In genomic region chr17:59440757-59441458, GRCh38 we compare ENCODE assay signal across 8 cellular contexts.
DNase-seq lines count a peak whose midpoint lies in the region; ATAC-seq and TF ChIP-seq lines count a peak whose summit lies in the region.

No MANE protein-coding gene starts in this region.

- no peaks in the 10 kb centered on the region for H3K4me1 ChIP-seq in A673 (ENCODE audit: insufficient read depth, low read length, poor library complexity, severe bottlenecking)
- peaks cover 46% of the 10 kb centered on the region for H3K4me1 ChIP-seq in OCI-LY3 (ENCODE audit: low read length)
- peaks cover 0 to 6% of the 10 kb centered on the region in 2 donors for H3K4me1 ChIP-seq in muscle layer of duodenum (ENCODE audit: control insufficient read depth in 1 of 2, insufficient read depth in 2 of 2, low read length in 2 of 2)

- peak overlapping the region; percentile 25; the same call in 1 of the 2 replicates for H3K9ac ChIP-seq in OCI-LY3 (ENCODE audit: low read length)

- H3K27ac ChIP-seq in A673 (ENCODE audit: low read depth, low read length, poor library complexity, severe bottlenecking) (no peak overlapping the region), OCI-LY3 (ENCODE audit: low read length) (peak overlapping the region; percentile 42; the same call in 1 of the 2 replicates), muscle layer of duodenum (ENCODE audit: low read length) (peak overlapping the region; percentile 47)

- no peaks in the 10 kb centered on the region for H3K27me3 ChIP-seq in A673 (replicated peaks; ENCODE audit: insufficient read depth, low read depth, low read length, poor library complexity)
- peaks cover 3% of the 10 kb centered on the region; the same call in 1 of the 2 replicates for H3K27me3 ChIP-seq in OCI-LY3 (ENCODE audit: low read depth, low read length)
- H3K27me3 ChIP-seq in muscle layer of duodenum (ENCODE audit: low read depth, low read length) = no peaks in the 10 kb centered on the region

- no peaks in the 10 kb centered on the region for H4K20me1 ChIP-seq in OCI-LY3 (ENCODE audit: insufficient read depth, low read length)

- peak; percentile 71 for ATAC-seq in GM19043 (IDR thresholded peaks at IDR 0.05; ENCODE audit: low read depth, unreplicated experiment)

- H3K4me2 ChIP-seq in OCI-LY3 (ENCODE audit: low read length) = peak overlapping the region; percentile 63

- H2AFZ ChIP-seq in OCI-LY3 (ENCODE audit: low read depth, low read length) = peak overlapping the region; percentile 74

- H3K9me3 ChIP-seq in A673 (ENCODE audit: low read depth, low read length, poor library complexity, severe bottlenecking) = no peaks in the 10 kb centered on the region
- no peaks in the 10 kb centered on the region for H3K9me3 ChIP-seq in OCI-LY3 (ENCODE audit: insufficient read depth, low read length)
- H3K9me3 ChIP-seq in muscle layer of duodenum (ENCODE audit: control insufficient read depth in 1 of 2, low read length in 2 of 2) = no peaks in the 10 kb centered on the region

- peak; percentile 89 for DNase-seq in A673 (ENCODE audit: low spot score)
- peak; percentile 85 for DNase-seq in Jurkat, Clone E6-1 (ENCODE audit: low read depth, low spot score)
- peak; percentile 91 for DNase-seq in activated CD8-positive, alpha-beta memory T cell treated with anti-CD3 and anti-CD28 coated beads, Interleukin-2, amount 50 U/mL, for 48 hours
- peak; percentile 88 for DNase-seq in epithelial cell of esophagus (ENCODE audit: low read depth)
- peak; percentile 94 for DNase-seq in stimulated activated CD8-positive, alpha-beta memory T cell treated with anti-CD3 and anti-CD28 coated beads, Interleukin-4, amount 100 ng/mL, for 48 hours

- no peaks in the 10 kb centered on the region for H3K79me2 ChIP-seq in OCI-LY3 (ENCODE audit: low read length)

- no TSS peak for BruUV-seq in A673 (replicated peaks; lab: Mats Ljungman, UMichigan)

- H3K4me3 ChIP-seq in A673 (ENCODE audit: low read depth, low read length, poor library complexity, severe bottlenecking) (no peak overlapping the region), OCI-LY3 (ENCODE audit: low read length) (peak overlapping the region; percentile 28), epithelial cell of esophagus (ENCODE audit: low read length) (no peak overlapping the region), muscle layer of duodenum (ENCODE audit: low read depth in 1 of 2, low read length in 2 of 2) (peak overlapping the region in 1 of 2 donors; percentile 12)
- H3K4me3 ChIP-seq in Jurkat, Clone E6-1 (ENCODE audit: low read length) = no peak overlapping the region

- CTCF ChIA-PET in A673 (lab: Charles Lee) = interaction anchor here (0.6 to 1.6 kb wide), 5 partner anchors 19 to 524 kb away, joined by 3 to 7 read pairs (median 5); partner anchors contain the start of gene RNFT1

- intact Hi-C loops in A673 (cut with micrococcal nuclease; ENCODE audit: unreplicated experiment) = loop anchor here (1.0 kb wide), 1 partner anchor 130 kb away; no protein-coding TSS in a partner anchor

- no peaks in the 10 kb centered on the region for H3K36me3 ChIP-seq in A673 (ENCODE audit: insufficient read depth, low read length, poor library complexity, severe bottlenecking)
- H3K36me3 ChIP-seq in OCI-LY3 (replicated peaks; ENCODE audit: low read depth, low read length) = no peaks in the 10 kb centered on the region
- H3K36me3 ChIP-seq in muscle layer of duodenum (ENCODE audit: control insufficient read depth in 1 of 2, insufficient read depth in 2 of 2, low read length in 2 of 2) = no peaks in the 10 kb centered on the region

- TF ChIP-seq CTCF in A673 (conservative IDR thresholded peaks at IDR 0.05; ENCODE audit: low read depth, low read length) (peak; percentile 89), OCI-LY3 (IDR thresholded peaks at IDR 0.05; ENCODE audit: low read depth, low read length) (peak; percentile 88), epithelial cell of esophagus (IDR thresholded peaks at IDR 0.05; ENCODE audit: insufficient read depth, low read depth, low read length, missing control alignments) (peak; percentile 91)

- POLR2A ChIA-PET in A673 (lab: Charles Lee; ENCODE audit: low non-redundant PET) = no interaction called here
